In genomic region chr1:206547104-206547503, GRCh38 we compare ENCODE assay signal across 17 cellular contexts. TPM values are rescaled to one million over a fixed set of nuclear protein-coding genes. Genes with fewer than 3 reads are reported as not detected.
DNase-seq lines count a peak whose midpoint lies in the region; ATAC-seq and TF ChIP-seq lines count a peak whose summit lies in the region.
"Had no signal": no experiment of that assay in that cellular context is flagged by ENCODE, and none has a peak within 500 bp of the region (broad histone marks: within the 10 kb centered on the region; RNA-seq: fewer than 3 reads in every experiment).

No MANE protein-coding gene starts in this region.

- TF ChIP-seq CTCF in GM23338 (conservative IDR thresholded peaks at IDR 0.05; ENCODE audit: low read depth in 2 of 2), result no peak

- no peak for ATAC-seq in HG02798 (IDR thresholded peaks at IDR 0.05; ENCODE audit: poor library complexity, unreplicated experiment)
- ATAC-seq in GM23338, result no peak
- ATAC-seq: CD8-positive, alpha-beta T cell; HCT116; HepG2 had no signal

- no peaks in the 10 kb centered on the region for H3K9me2 ChIP-seq in GM23338 (ENCODE audit: insufficient read depth)

- H3K27me3 Mint-ChIP-seq in GM23338 (ENCODE audit: insufficient read depth, low read depth, poor library complexity), result no peaks in the 10 kb centered on the region
- H3K27me3 Mint-ChIP-seq: B cell, IgD-negative memory B cell had no signal

- no peaks in the 10 kb centered on the region for H3K36me3 Mint-ChIP-seq in GM23338 (ENCODE audit: low read depth)
- H3K36me3 Mint-ChIP-seq: CD8-positive, alpha-beta T cell; IgD-negative memory B cell had no signal

- peaks cover 4% of the 10 kb centered on the region; the same call in 2 of the 3 replicates for H3K4me1 Mint-ChIP-seq in GM23338

- no peak overlapping the region for H3K27ac Mint-ChIP-seq in GM23338
- H3K27ac Mint-ChIP-seq: B cell; CD8-positive, alpha-beta T cell; IgD-negative memory B cell had no signal

- peak; percentile 9 for DNase-seq in NCI-H2107 (lab: John Stamatoyannopoulos, UW)
- no peak for DNase-seq in NCI-H2107 treated with DMSO at 0.1 percent for 48 hours (lab: John Stamatoyannopoulos, UW; ENCODE audit: unreplicated experiment)
- peak; percentile 12 for DNase-seq in activated T-cell treated with anti-CD3 and anti-CD28 coated beads, Interleukin-2, amount 50 U/mL, for 1 hour
- no peak for DNase-seq in activated T-cell treated with anti-CD3 and anti-CD28 coated beads for 4 hours
- peak; percentile 28 for DNase-seq in NCI-H510A treated with DMSO at 0.1 percent for 48 hours (lab: John Stamatoyannopoulos, UW)
- no peak for DNase-seq in GM23338 (ENCODE audit: low spot score)
- DNase-seq: Calu3; CD8-positive, alpha-beta T cell; GDM1; GOT3; H7 had no signal

- no peaks in the 10 kb centered on the region; the same call in 2 of the 3 replicates for H3K9me3 Mint-ChIP-seq in GM23338
- H3K9me3 Mint-ChIP-seq: CD8-positive, alpha-beta T cell; IgD-negative memory B cell had no signal

- H3K4me3 Mint-ChIP-seq in GM23338, result no peak overlapping the region
- H3K4me3 Mint-ChIP-seq: B cell; CD8-positive, alpha-beta T cell; IgD-negative memory B cell had no signal

- no peaks in the 10 kb centered on the region for H3K27me3 ChIP-seq in GM23338 (ENCODE audit: insufficient read depth)
- H3K27me3 ChIP-seq: BLaER1 treated with 17β-estradiol and CSF1 and Interleukin-3, amounts not matched to agents 10 nM and 100 nM had no signal

- H3K79me2 ChIP-seq in GM23338 (replicated peaks; ENCODE audit: insufficient read depth), result no peaks in the 10 kb centered on the region

- no peaks in the 10 kb centered on the region; the same call in 1 of the 2 replicates for H4K20me1 ChIP-seq in GM23338 (replicated peaks; ENCODE audit: insufficient read depth)
- H4K20me1 ChIP-seq: BLaER1 treated with 17β-estradiol and CSF1 and Interleukin-3, amounts not matched to agents 10 nM and 100 nM had no signal

- no peaks in the 10 kb centered on the region for H3F3A ChIP-seq in GM23338 (replicated peaks; ENCODE audit: low read depth)

- H3K27ac ChIP-seq in GM23338 (ENCODE audit: low read depth), result no peak overlapping the region
- H3K27ac ChIP-seq: BLaER1 treated with 17β-estradiol and CSF1 and Interleukin-3, amounts not matched to agents 10 nM and 100 nM had no signal

- no peaks in the 10 kb centered on the region for H3K4me1 ChIP-seq in GM23338 (ENCODE audit: insufficient read depth)

- no peaks in the 10 kb centered on the region for H3K36me3 ChIP-seq in GM23338 (ENCODE audit: insufficient read depth)

- H3K4me3 ChIP-seq in GM23338, result no peak overlapping the region
- H3K4me3 ChIP-seq: BLaER1 treated with 17β-estradiol and CSF1 and Interleukin-3, amounts not matched to agents 10 nM and 100 nM had no signal

- H3K4me2 ChIP-seq in GM23338, result no peak overlapping the region
- H3K4me2 ChIP-seq: BLaER1 treated with 17β-estradiol and CSF1 and Interleukin-3, amounts not matched to agents 10 nM and 100 nM had no signal

- no peak overlapping the region for H2AFZ ChIP-seq in GM23338

TF ChIP-seq in GM23338, 12 proteins besides CTCF, POLR2A, EP300 and RAD21 (continues in another document):
- TF ChIP-seq POLR2AphosphoS5 (IDR thresholded peaks at IDR 0.05; ENCODE audit: low read depth) (no peak), STAT1 (IDR thresholded peaks at IDR 0.05; ENCODE audit: unreplicated experiment) (no peak), NANOG (IDR thresholded peaks at IDR 0.05; ENCODE audit: borderline replicate concordance) (no peak), EZH2 (IDR thresholded peaks at IDR 0.05; ENCODE audit: low read depth, unreplicated experiment) (no peak), CREB1 (CRISPR knock-in tag; IDR thresholded peaks at IDR 0.05; ENCODE audit: low read depth) (no peak), EZH2phosphoT487 (IDR thresholded peaks at IDR 0.05; ENCODE audit: unreplicated experiment) (no peak), JUNB (IDR thresholded peaks at IDR 0.05; ENCODE audit: unreplicated experiment) (no peak), ZNF331 (CRISPR knock-in tag; IDR thresholded peaks at IDR 0.05; ENCODE audit: low read depth) (no peak)
- TF ChIP-seq, protein P1, sequence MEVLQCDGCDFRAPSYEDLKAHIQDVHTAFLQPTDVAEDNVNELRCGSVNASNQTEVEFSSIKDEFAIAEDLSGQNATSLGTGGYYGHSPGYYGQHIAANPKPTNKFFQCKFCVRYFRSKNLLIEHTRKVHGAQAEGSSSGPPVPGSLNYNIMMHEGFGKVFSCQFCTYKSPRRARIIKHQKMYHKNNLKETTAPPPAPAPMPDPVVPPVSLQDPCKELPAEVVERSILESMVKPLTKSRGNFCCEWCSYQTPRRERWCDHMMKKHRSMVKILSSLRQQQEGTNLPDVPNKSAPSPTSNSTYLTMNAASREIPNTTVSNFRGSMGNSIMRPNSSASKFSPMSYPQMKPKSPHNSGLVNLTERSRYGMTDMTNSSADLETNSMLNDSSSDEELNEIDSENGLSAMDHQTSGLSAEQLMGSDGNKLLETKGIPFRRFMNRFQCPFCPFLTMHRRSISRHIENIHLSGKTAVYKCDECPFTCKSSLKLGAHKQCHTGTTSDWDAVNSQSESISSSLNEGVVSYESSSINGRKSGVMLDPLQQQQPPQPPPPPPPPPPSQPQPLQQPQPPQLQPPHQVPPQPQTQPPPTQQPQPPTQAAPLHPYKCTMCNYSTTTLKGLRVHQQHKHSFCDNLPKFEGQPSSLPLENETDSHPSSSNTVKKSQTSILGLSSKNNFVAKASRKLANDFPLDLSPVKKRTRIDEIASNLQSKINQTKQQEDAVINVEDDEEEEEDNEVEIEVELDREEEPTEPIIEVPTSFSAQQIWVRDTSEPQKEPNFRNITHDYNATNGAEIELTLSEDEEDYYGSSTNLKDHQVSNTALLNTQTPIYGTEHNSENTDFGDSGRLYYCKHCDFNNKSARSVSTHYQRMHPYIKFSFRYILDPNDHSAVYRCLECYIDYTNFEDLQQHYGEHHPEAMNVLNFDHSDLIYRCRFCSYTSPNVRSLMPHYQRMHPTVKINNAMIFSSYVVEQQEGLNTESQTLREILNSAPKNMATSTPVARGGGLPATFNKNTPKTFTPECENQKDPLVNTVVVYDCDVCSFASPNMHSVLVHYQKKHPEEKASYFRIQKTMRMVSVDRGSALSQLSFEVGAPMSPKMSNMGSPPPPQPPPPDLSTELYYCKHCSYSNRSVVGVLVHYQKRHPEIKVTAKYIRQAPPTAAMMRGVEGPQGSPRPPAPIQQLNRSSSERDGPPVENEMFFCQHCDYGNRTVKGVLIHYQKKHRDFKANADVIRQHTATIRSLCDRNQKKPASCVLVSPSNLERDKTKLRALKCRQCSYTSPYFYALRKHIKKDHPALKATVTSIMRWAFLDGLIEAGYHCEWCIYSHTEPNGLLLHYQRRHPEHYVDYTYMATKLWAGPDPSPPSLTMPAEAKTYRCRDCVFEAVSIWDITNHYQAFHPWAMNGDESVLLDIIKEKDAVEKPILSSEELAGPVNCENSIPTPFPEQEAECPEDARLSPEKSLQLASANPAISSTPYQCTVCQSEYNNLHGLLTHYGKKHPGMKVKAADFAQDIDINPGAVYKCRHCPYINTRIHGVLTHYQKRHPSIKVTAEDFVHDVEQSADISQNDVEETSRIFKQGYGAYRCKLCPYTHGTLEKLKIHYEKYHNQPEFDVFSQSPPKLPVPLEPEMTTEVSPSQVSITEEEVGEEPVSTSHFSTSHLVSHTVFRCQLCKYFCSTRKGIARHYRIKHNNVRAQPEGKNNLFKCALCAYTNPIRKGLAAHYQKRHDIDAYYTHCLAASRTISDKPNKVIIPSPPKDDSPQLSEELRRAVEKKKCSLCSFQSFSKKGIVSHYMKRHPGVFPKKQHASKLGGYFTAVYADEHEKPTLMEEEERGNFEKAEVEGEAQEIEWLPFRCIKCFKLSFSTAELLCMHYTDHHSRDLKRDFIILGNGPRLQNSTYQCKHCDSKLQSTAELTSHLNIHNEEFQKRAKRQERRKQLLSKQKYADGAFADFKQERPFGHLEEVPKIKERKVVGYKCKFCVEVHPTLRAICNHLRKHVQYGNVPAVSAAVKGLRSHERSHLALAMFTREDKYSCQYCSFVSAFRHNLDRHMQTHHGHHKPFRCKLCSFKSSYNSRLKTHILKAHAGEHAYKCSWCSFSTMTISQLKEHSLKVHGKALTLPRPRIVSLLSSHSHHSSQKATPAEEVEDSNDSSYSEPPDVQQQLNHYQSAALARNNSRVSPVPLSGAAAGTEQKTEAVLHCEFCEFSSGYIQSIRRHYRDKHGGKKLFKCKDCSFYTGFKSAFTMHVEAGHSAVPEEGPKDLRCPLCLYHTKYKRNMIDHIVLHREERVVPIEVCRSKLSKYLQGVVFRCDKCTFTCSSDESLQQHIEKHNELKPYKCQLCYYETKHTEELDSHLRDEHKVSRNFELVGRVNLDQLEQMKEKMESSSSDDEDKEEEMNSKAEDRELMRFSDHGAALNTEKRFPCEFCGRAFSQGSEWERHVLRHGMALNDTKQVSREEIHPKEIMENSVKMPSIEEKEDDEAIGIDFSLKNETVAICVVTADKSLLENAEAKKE (CRISPR knock-in tag; IDR thresholded peaks at IDR 0.05), result no peak
- TF ChIP-seq, protein P2, sequence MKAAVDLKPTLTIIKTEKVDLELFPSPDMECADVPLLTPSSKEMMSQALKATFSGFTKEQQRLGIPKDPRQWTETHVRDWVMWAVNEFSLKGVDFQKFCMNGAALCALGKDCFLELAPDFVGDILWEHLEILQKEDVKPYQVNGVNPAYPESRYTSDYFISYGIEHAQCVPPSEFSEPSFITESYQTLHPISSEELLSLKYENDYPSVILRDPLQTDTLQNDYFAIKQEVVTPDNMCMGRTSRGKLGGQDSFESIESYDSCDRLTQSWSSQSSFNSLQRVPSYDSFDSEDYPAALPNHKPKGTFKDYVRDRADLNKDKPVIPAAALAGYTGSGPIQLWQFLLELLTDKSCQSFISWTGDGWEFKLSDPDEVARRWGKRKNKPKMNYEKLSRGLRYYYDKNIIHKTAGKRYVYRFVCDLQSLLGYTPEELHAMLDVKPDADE (IDR thresholded peaks at IDR 0.05), result no peak

RNA-seq across cellular contexts. Expression of gene RASSF5, which starts 39.8 kb away (rescaled TPM):
- 3.1 and 4.4 TPM in 2 replicates for total RNA-seq in GM23338 (2014; rRNA removed; shearing (Covaris generic))
- 0.48 and 0.57 TPM in 2 replicates for polyA plus RNA-seq in GM23338 (2016; fragmentation: Nextera tagmentation; extraction: Ambion mirVana)

Comparison
In these comparisons a context has a peak if more than half of its experiments do, and no peak if none do; other contexts are left out.
1. DNase-seq: peak in NCI-H2107 (single experiment), activated T-cell treated with anti-CD3 and anti-CD28 coated beads, Interleukin-2, amount 50 U/mL, for 1 hour (single experiment) and NCI-H510A treated with DMSO at 0.1 percent for 48 hours (single experiment); none in NCI-H2107 treated with DMSO at 0.1 percent for 48 hours (single experiment), activated T-cell treated with anti-CD3 and anti-CD28 coated beads for 4 hours (single experiment) and GM23338 (single experiment).